ENCODE assay signal across 8 cellular contexts in genomic region chr3:192918275-192918588, GRCh38. TPM values are rescaled to one million over a fixed set of nuclear protein-coding genes. Genes with fewer than 3 reads are reported as not detected.
DNase-seq lines count a peak whose midpoint lies in the region; ATAC-seq and TF ChIP-seq lines count a peak whose summit lies in the region.

No MANE protein-coding gene starts in this region.

- CTCF ChIA-PET in HCT116 (lab: Charles Lee) = interaction anchor here (1.0 kb wide), 1 partner anchor 105 kb away, joined by 4 read pairs; no protein-coding TSS in a partner anchor
- CTCF ChIA-PET in activated CD4-positive, alpha-beta memory T cell treated with anti-CD3 and anti-CD28 coated beads, Interleukin-2, amount 10 ng/mL, durations not matched to agents 7 days and 5 days (lab: Charles Lee) = interaction anchor here (0.8 to 9.3 kb wide), 14 partner anchors 9 to 123 kb away, joined by 3 to 95 read pairs (median 4); no protein-coding TSS in a partner anchor

- peak overlapping the region; percentile 93 for H3K27ac Mint-ChIP-seq in activated CD4-positive, alpha-beta memory T cell treated with anti-CD3 and anti-CD28 coated beads, Interleukin-2, amount 10 ng/mL, durations not matched to agents 7 days and 5 days
- peak overlapping the region; percentile 91 for H3K27ac Mint-ChIP-seq in glutamatergic neuron (ENCODE audit: unreplicated experiment)

- intact Hi-C loops in HCT116 (cut with micrococcal nuclease) = loop anchor here (5.0 kb wide), 2 partner anchors 124 to 1409 kb away; no protein-coding TSS in a partner anchor

- DNase-seq in HCT116 (ENCODE audit: low read depth, low spot score) (no peak), glutamatergic neuron (no peak), HUDEP-2 (lab: John Stamatoyannopoulos, UW; ENCODE audit: unreplicated experiment in 76 of 76) (no peak), NCI-H446 treated with DMSO at 0.1 percent for 48 hours (lab: John Stamatoyannopoulos, UW) (no peak)
- no peak for DNase-seq in activated CD4-positive, alpha-beta memory T cell treated with anti-CD3 and anti-CD28 coated beads, Interleukin-2, amount 10 ng/mL, durations not matched to agents 7 days and 5 days

- TF ChIP-seq CTCF in HCT116 (IDR thresholded peaks at IDR 0.05 in 2 of 3, conservative IDR thresholded peaks at IDR 0.05 in 1 of 3; ENCODE audit: borderline replicate concordance in 1 of 3, insufficient read depth in 1 of 3, low read depth in 2 of 3, low read length in 2 of 3) (no peak), glutamatergic neuron (IDR thresholded peaks at IDR 0.05; ENCODE audit: partially characterized antibody, unreplicated experiment) (no peak)

- H4K20me1 ChIP-seq in HCT116 (ENCODE audit: insufficient read depth) = no peaks in the 10 kb centered on the region

- BruUV-seq in HCT116 (replicated peaks; lab: Mats Ljungman, UMichigan) = no TSS peak

- H3K27me3 Mint-ChIP-seq in activated CD4-positive, alpha-beta memory T cell treated with anti-CD3 and anti-CD28 coated beads, Interleukin-2, amount 10 ng/mL, durations not matched to agents 7 days and 5 days = peaks cover 56% of the 10 kb centered on the region
- H3K27me3 Mint-ChIP-seq in glutamatergic neuron (ENCODE audit: unreplicated experiment) = peaks cover 14% of the 10 kb centered on the region

- no peaks in the 10 kb centered on the region for H3K9me3 Mint-ChIP-seq in activated CD4-positive, alpha-beta memory T cell treated with anti-CD3 and anti-CD28 coated beads, Interleukin-2, amount 10 ng/mL, durations not matched to agents 7 days and 5 days
- H3K9me3 Mint-ChIP-seq in glutamatergic neuron (ENCODE audit: unreplicated experiment) = peaks cover 24% of the 10 kb centered on the region

- peak overlapping the region; percentile 74 to 88 for H3K4me3 ChIP-seq in HCT116 (replicated peaks in 1 of 2; ENCODE audit: low read depth in 1 of 2, low read length in 2 of 2)
- H3K4me3 ChIP-seq in skeletal muscle tissue (ENCODE audit: low read length in 3 of 3) = peak overlapping the region; percentile 72 to 94 (median 86)

- no peaks in the 10 kb centered on the region for H3K9me2 ChIP-seq in HCT116 (ENCODE audit: insufficient read depth)

- TF ChIP-seq RAD21 in HCT116 (IDR thresholded peaks at IDR 0.05; ENCODE audit: low read depth) = no peak

- peak overlapping the region; percentile 80 for H3K4me2 ChIP-seq in HCT116 (ENCODE audit: low read length)

- POLR2A ChIA-PET in HCT116 (lab: Charles Lee) = interaction anchor here (0.6 to 1.1 kb wide), 4 partner anchors 19 to 123 kb away, joined by 3 to 4 read pairs (median 4); no protein-coding TSS in a partner anchor
- POLR2A ChIA-PET in activated CD4-positive, alpha-beta memory T cell treated with anti-CD3 and anti-CD28 coated beads, Interleukin-2, amount 10 ng/mL, durations not matched to agents 7 days and 5 days (lab: Charles Lee) = interaction anchor here (1.4 to 7.2 kb wide), 6 partner anchors 12 to 123 kb away, joined by 6 to 299 read pairs (median 25); no protein-coding TSS in a partner anchor

- RAD21 ChIA-PET in HCT116 (lab: Charles Lee; ENCODE audit: low non-redundant PET in 1 of 2, low total read pairs in 2 of 2, uncharacterized antibody in 2 of 2, unreplicated experiment in 2 of 2) = no interaction called here

- peaks cover 12% of the 10 kb centered on the region; the same call in 1 of the 2 replicates for H3K79me2 ChIP-seq in HCT116 (ENCODE audit: insufficient read depth, low read length)

- no peak for TF ChIP-seq POLR2A in HCT116 (IDR thresholded peaks at IDR 0.05; ENCODE audit: borderline replicate concordance, extremely low read depth, insufficient read depth, insufficient read length)

- peak overlapping the region; percentile 91 for H3K4me3 Mint-ChIP-seq in activated CD4-positive, alpha-beta memory T cell treated with anti-CD3 and anti-CD28 coated beads, Interleukin-2, amount 10 ng/mL, durations not matched to agents 7 days and 5 days
- H3K4me3 Mint-ChIP-seq in glutamatergic neuron (ENCODE audit: unreplicated experiment) = peak overlapping the region; percentile 90

- peak overlapping the region; percentile 58 for H3K9ac ChIP-seq in HCT116 (ENCODE audit: low read length)
- peak overlapping the region; percentile 66 to 90 (median 75) for H3K9ac ChIP-seq in skeletal muscle tissue (ENCODE audit: low read depth in 1 of 3, low read length in 3 of 3)

- peaks cover 26% of the 10 kb centered on the region for H3K36me3 Mint-ChIP-seq in activated CD4-positive, alpha-beta memory T cell treated with anti-CD3 and anti-CD28 coated beads, Interleukin-2, amount 10 ng/mL, durations not matched to agents 7 days and 5 days (ENCODE audit: low read depth)
- no peaks in the 10 kb centered on the region for H3K36me3 Mint-ChIP-seq in glutamatergic neuron (ENCODE audit: unreplicated experiment)

- H3K36me3 ChIP-seq in HCT116 (ENCODE audit: control insufficient read depth in 1 of 2, insufficient read depth in 2 of 2, low read length in 2 of 2) = no peaks in the 10 kb centered on the region
- no peaks in the 10 kb centered on the region for H3K36me3 ChIP-seq in skeletal muscle tissue (ENCODE audit: control insufficient read depth in 3 of 3, insufficient read depth in 3 of 3, low read length in 3 of 3)

- H3K27me3 ChIP-seq in HCT116 (ENCODE audit: insufficient read depth, low read length) (no peaks in the 10 kb centered on the region), skeletal muscle tissue (ENCODE audit: control insufficient read depth in 3 of 3, insufficient read depth in 3 of 3, low read length in 3 of 3) (no peaks in the 10 kb centered on the region)

- peak overlapping the region; percentile 58 for H3K27ac ChIP-seq in HCT116 (ENCODE audit: low read depth, low read length)
- H3K27ac ChIP-seq in skeletal muscle tissue (ENCODE audit: low read depth, low read length) = peak overlapping the region; percentile 81

- peak overlapping the region; percentile 36 for H2AFZ ChIP-seq in HCT116 (ENCODE audit: low read depth, low read length, poor library complexity, severe bottlenecking)

- H3K4me1 Mint-ChIP-seq in activated CD4-positive, alpha-beta memory T cell treated with anti-CD3 and anti-CD28 coated beads, Interleukin-2, amount 10 ng/mL, durations not matched to agents 7 days and 5 days = peaks cover 49% of the 10 kb centered on the region
- H3K4me1 Mint-ChIP-seq in glutamatergic neuron (ENCODE audit: low read depth, unreplicated experiment) = peaks cover 48% of the 10 kb centered on the region

- no peaks in the 10 kb centered on the region for H3K9me3 ChIP-seq in HCT116 (ENCODE audit: control insufficient read depth in 1 of 2, insufficient read depth in 1 of 2, low read depth in 1 of 2, low read length in 2 of 2)
- no peaks in the 10 kb centered on the region for H3K9me3 ChIP-seq in skeletal muscle tissue (ENCODE audit: control insufficient read depth in 3 of 3, low read length in 3 of 3)

- ATAC-seq in HCT116 (no peak; the same call in 1 of the 2 replicates), HG02610 (IDR thresholded peaks at IDR 0.05; ENCODE audit: unreplicated experiment) (no peak), GM19452 (IDR thresholded peaks at IDR 0.05; ENCODE audit: unreplicated experiment) (no peak)

- H3K4me1 ChIP-seq in HCT116 (ENCODE audit: control insufficient read depth in 1 of 2, insufficient read depth in 2 of 2, low read length in 2 of 2) (peaks cover 0 to 19% of the 10 kb centered on the region in 2 experiments; a peak in 2 of 4 replicates), skeletal muscle tissue (ENCODE audit: control insufficient read depth in 3 of 3, insufficient read depth in 3 of 3, low read length in 3 of 3) (peaks cover 4 to 17% (median 14%) of the 10 kb centered on the region in 3 donors)

TF ChIP-seq in HCT116, 20 proteins besides CTCF, POLR2A, EP300 and RAD21:
- TF ChIP-seq ZNF274 (IDR thresholded peaks at IDR 0.05; ENCODE audit: low read depth, low read length) = no peak
- TF ChIP-seq CEBPB (IDR thresholded peaks at IDR 0.05; ENCODE audit: low read depth) = no peak
- no peak for TF ChIP-seq FOSL1 (IDR thresholded peaks at IDR 0.05; ENCODE audit: low read depth)
- TF ChIP-seq SIN3A (IDR thresholded peaks at IDR 0.05; ENCODE audit: low read depth) = no peak
- TF ChIP-seq CBX3 (IDR thresholded peaks at IDR 0.05; ENCODE audit: low read depth) = no peak
- TF ChIP-seq EZH2 (IDR thresholded peaks at IDR 0.05) = no peak
- TF ChIP-seq SP1 (IDR thresholded peaks at IDR 0.05; ENCODE audit: low read depth) = no peak; the same call in 1 of the 2 replicates
- no peak for TF ChIP-seq POLR2AphosphoS5 (IDR thresholded peaks at IDR 0.05; ENCODE audit: low read depth, low read length)
- TF ChIP-seq EZH2phosphoT487 (IDR thresholded peaks at IDR 0.05; ENCODE audit: borderline replicate concordance) = no peak
- no peak for TF ChIP-seq SRF (IDR thresholded peaks at IDR 0.05; ENCODE audit: low read depth)
- TF ChIP-seq ZFX (IDR thresholded peaks at IDR 0.05) = no peak
- no peak for TF ChIP-seq JUND (IDR thresholded peaks at IDR 0.05)

RNA-seq across cellular contexts. Expression of gene MB21D2, which starts 0.6 kb away (rescaled TPM):
- total RNA-seq in HCT116 (2021; ENCODE audit: unreplicated experiment) (2.8 TPM), glutamatergic neuron (ENCODE audit: unreplicated experiment) (42.5 TPM), skeletal muscle tissue (24.0 TPM)
- 1.2 and 1.4 TPM in 2 replicates for polyA plus RNA-seq in HCT116 (2012)
- 10 to 100 TPM; 19.8 to 21.0 TPM for total RNA-seq in activated CD4-positive, alpha-beta memory T cell treated with anti-CD3 and anti-CD28 coated beads, Interleukin-2, amount 10 ng/mL, durations not matched to agents 7 days and 5 days
